24 cellular contexts compared by ENCODE assay signal in genomic region chr4:58214376-58214775, GRCh38.
A peak's percentile ranks its signal among the peaks of the same experiment; 100 is the strongest.
DNase-seq lines count a peak whose midpoint lies in the region; ATAC-seq lines count a peak whose summit lies in the region.
"Had no signal": no experiment of that assay in that cellular context is flagged by ENCODE, and none has a peak within 500 bp of the region (broad histone marks: within the 10 kb centered on the region; RNA-seq: fewer than 3 reads in every experiment).

No MANE protein-coding gene starts in this region.

- DNase-seq in ELF-1 (ENCODE audit: low read depth, low spot score) (peak; percentile 33), NCI-H146 treated with DMSO at 0.1 percent for 48 hours (lab: John Stamatoyannopoulos, UW; ENCODE audit: unreplicated experiment) (peak; percentile 27), trophoblast cell (peak; percentile 92), NCI-H1436 treated with DMSO at 0.1 percent for 48 hours (lab: John Stamatoyannopoulos, UW) (no peak)
- DNase-seq: CD8-positive, alpha-beta T cell; GDM1; KBM-7; MV-4-11; NCI-H1105; NCI-H1694; NCI-H2029 treated with DMSO at 0.1 percent for 48 hours; NCI-H446 treated with DMSO at 0.1 percent for 48 hours; NCI-H526; Right ventricle myocardium superior; RPMI8226 had no signal

- no CpG with 5 or more reads among the region's 3 CpGs for WGBS in trophoblast cell (ENCODE audit: extremely low coverage, insufficient coverage, insufficient read length)

- no peak overlapping the region for H2BK120ac ChIP-seq in trophoblast cell (ENCODE audit: insufficient read depth, low read length, poor library complexity)

- H3K4me1 ChIP-seq in iPS-18a (ENCODE audit: control insufficient read depth, low read depth, low read length) (peaks cover 31% of the 10 kb centered on the region), trophoblast cell (ENCODE audit: control insufficient read depth in 1 of 2, insufficient read depth in 2 of 2, low read length in 2 of 2) (no peaks in the 10 kb centered on the region)
- H3K4me1 ChIP-seq: Caco-2, SJSA1 had no signal

- H3K4me3 ChIP-seq in iPS-18a (ENCODE audit: low read length) (peak overlapping the region; percentile 7), trophoblast cell (ENCODE audit: low read depth, low read length) (no peak overlapping the region)
- H3K4me3 ChIP-seq: GM12878, SJSA1 had no signal

- H3K14ac ChIP-seq in trophoblast cell (ENCODE audit: low read length) = no peak overlapping the region

- no peak overlapping the region for H4K8ac ChIP-seq in trophoblast cell (ENCODE audit: low read depth, low read length)

- H3K79me1 ChIP-seq in trophoblast cell (ENCODE audit: low read length) = no peaks in the 10 kb centered on the region

- H3K4ac ChIP-seq in trophoblast cell (ENCODE audit: low read depth, low read length) = no peak overlapping the region

- H3K9me3 ChIP-seq in iPS-18a (ENCODE audit: control insufficient read depth, low read depth, low read length) (no peaks in the 10 kb centered on the region), trophoblast cell (ENCODE audit: insufficient read depth, low read depth, low read length) (no peaks in the 10 kb centered on the region)
- H3K9me3 ChIP-seq: Caco-2, SJSA1 had no signal

- H4K12ac ChIP-seq in trophoblast cell (ENCODE audit: low read depth, low read length) = no peak overlapping the region

- H3K9ac ChIP-seq in iPS-18a (ENCODE audit: low read length) (no peak overlapping the region), trophoblast cell (ENCODE audit: low read length) (no peak overlapping the region)

- H4K91ac ChIP-seq in trophoblast cell (ENCODE audit: low read depth, low read length) = no peak overlapping the region

- no peaks in the 10 kb centered on the region for H3K36me3 ChIP-seq in iPS-18a (ENCODE audit: control insufficient read depth, low read depth, low read length)
- H3K36me3 ChIP-seq in trophoblast cell (ENCODE audit: control insufficient read depth in 1 of 2, insufficient read depth in 2 of 2, low read length in 2 of 2) = no peaks in the 10 kb centered on the region
- H3K36me3 ChIP-seq: SJSA1 had no signal

- H3K4me2 ChIP-seq in trophoblast cell (ENCODE audit: low read length) = no peak overlapping the region

- no peak overlapping the region for H3K23ac ChIP-seq in trophoblast cell (ENCODE audit: low read length)

- H3K27ac ChIP-seq in iPS-18a (ENCODE audit: low read length) = no peak overlapping the region
- H3K27ac ChIP-seq in trophoblast cell (ENCODE audit: low read depth, low read length) = no peak overlapping the region
- H3K27ac ChIP-seq: 22Rv1, C4-2B, SJSA1 had no signal

- no peak overlapping the region for H2BK5ac ChIP-seq in trophoblast cell (ENCODE audit: low read depth, low read length, poor library complexity)

- no peak overlapping the region for H2BK12ac ChIP-seq in trophoblast cell (ENCODE audit: low read length)

- no peaks in the 10 kb centered on the region for H3K79me2 ChIP-seq in trophoblast cell (ENCODE audit: control insufficient read depth, insufficient read depth, low read length, poor library complexity)

- ATAC-seq in GM21515 (IDR thresholded peaks at IDR 0.05; ENCODE audit: unreplicated experiment) (no peak), GM19455 (IDR thresholded peaks at IDR 0.05; ENCODE audit: unreplicated experiment) (no peak), HG03571 (IDR thresholded peaks at IDR 0.05; ENCODE audit: unreplicated experiment) (no peak)
- ATAC-seq: CD8-positive, alpha-beta T cell; GM12878 had no signal

- H2AK5ac ChIP-seq in trophoblast cell (ENCODE audit: low read length) = no peak overlapping the region

- no peaks in the 10 kb centered on the region for H3K27me3 ChIP-seq in iPS-18a (ENCODE audit: control insufficient read depth, insufficient read depth, low read length)
- no peaks in the 10 kb centered on the region for H3K27me3 ChIP-seq in trophoblast cell (ENCODE audit: insufficient read depth, low read length)
- H3K27me3 ChIP-seq: SJSA1 had no signal

- H2AFZ ChIP-seq in trophoblast cell (ENCODE audit: insufficient read depth, low read length, poor library complexity) = no peak overlapping the region

- no peak overlapping the region for H3K18ac ChIP-seq in trophoblast cell (ENCODE audit: low read length)
